In genomic region chr2:28390857-28391563, GRCh38 we compare ENCODE assay signal across 1 cellular context.
TF ChIP-seq lines count a peak whose summit lies in the region.

No MANE protein-coding gene starts in this region.

TF ChIP-seq in HepG2, 621 proteins besides CTCF, POLR2A, EP300 and RAD21 (continued from another document and continues in another):
- TF ChIP-seq, protein P1, sequence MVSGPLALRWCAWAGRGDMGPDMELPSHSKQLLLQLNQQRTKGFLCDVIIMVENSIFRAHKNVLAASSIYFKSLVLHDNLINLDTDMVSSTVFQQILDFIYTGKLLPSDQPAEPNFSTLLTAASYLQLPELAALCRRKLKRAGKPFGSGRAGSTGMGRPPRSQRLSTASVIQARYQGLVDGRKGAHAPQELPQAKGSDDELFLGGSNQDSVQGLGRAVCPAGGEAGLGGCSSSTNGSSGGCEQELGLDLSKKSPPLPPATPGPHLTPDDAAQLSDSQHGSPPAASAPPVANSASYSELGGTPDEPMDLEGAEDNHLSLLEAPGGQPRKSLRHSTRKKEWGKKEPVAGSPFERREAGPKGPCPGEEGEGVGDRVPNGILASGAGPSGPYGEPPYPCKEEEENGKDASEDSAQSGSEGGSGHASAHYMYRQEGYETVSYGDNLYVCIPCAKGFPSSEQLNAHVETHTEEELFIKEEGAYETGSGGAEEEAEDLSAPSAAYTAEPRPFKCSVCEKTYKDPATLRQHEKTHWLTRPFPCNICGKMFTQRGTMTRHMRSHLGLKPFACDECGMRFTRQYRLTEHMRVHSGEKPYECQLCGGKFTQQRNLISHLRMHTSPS (CRISPR knock-in tag; IDR thresholded peaks at IDR 0.05; ENCODE audit: low read depth) = no peak; the same call in 1 of the 2 replicates
- TF ChIP-seq ZMAT3 (CRISPR knock-in tag; conservative IDR thresholded peaks at IDR 0.05) (0 out of 2 replicates have a peak, but pooled peaks have one; percentile 12), TARDBP (CRISPR knock-in tag; IDR thresholded peaks at IDR 0.05) (peak; percentile 44; the same call in 1 of the 2 replicates), HINFP (CRISPR knock-in tag; IDR thresholded peaks at IDR 0.05; ENCODE audit: low read depth) (no peak), ZFP36L1 (CRISPR knock-in tag; IDR thresholded peaks at IDR 0.05) (no peak), ZNF616 (CRISPR knock-in tag; IDR thresholded peaks at IDR 0.05; ENCODE audit: low read depth) (peak; percentile 89; the same call in 1 of the 2 replicates), MYPOP (CRISPR knock-in tag; IDR thresholded peaks at IDR 0.05) (peak; percentile 21; the same call in 1 of the 2 replicates), E2F2 (CRISPR knock-in tag; IDR thresholded peaks at IDR 0.05; ENCODE audit: borderline replicate concordance) (0 out of 2 replicates have a peak, but pooled peaks have one; percentile 5), MXD3 (CRISPR knock-in tag; IDR thresholded peaks at IDR 0.05) (peak; percentile 71; the same call in 1 of the 2 replicates), NKX3-1 (CRISPR knock-in tag; IDR thresholded peaks at IDR 0.05) (peak; percentile 80; the same call in 1 of the 2 replicates), AHDC1 (CRISPR knock-in tag; IDR thresholded peaks at IDR 0.05; ENCODE audit: borderline replicate concordance) (peak; percentile 57; the same call in 1 of the 2 replicates), PHF5A (CRISPR knock-in tag; IDR thresholded peaks at IDR 0.05; ENCODE audit: low read depth, unreplicated experiment) (peak; percentile 53), ZNF143 (CRISPR knock-in tag; IDR thresholded peaks at IDR 0.05) (no peak), MED13 (CRISPR knock-in tag; IDR thresholded peaks at IDR 0.05) (0 out of 2 replicates have a peak, but pooled peaks have one; percentile 30), KLF16 (CRISPR knock-in tag; IDR thresholded peaks at IDR 0.05) (0 out of 4 replicates have a peak, but pooled peaks of 1 of the 2 experiments have one; percentile 2), ZBTB3 (CRISPR knock-in tag; IDR thresholded peaks at IDR 0.05; ENCODE audit: borderline replicate concordance, low read depth) (0 out of 2 replicates have a peak, but pooled peaks have one; percentile 28), ZNF788 (CRISPR knock-in tag; IDR thresholded peaks at IDR 0.05; ENCODE audit: borderline replicate concordance) (peak; percentile 73; the same call in 1 of the 2 replicates), KLF12 (CRISPR knock-in tag; IDR thresholded peaks at IDR 0.05; ENCODE audit: borderline replicate concordance) (peak; percentile 55; the same call in 1 of the 2 replicates), ZNF724P (CRISPR knock-in tag; IDR thresholded peaks at IDR 0.05; ENCODE audit: borderline replicate concordance) (no peak; the same call in 1 of the 2 replicates), ZBTB33 (CRISPR knock-in tag; IDR thresholded peaks at IDR 0.05) (no peak), NBN (conservative IDR thresholded peaks at IDR 0.05) (no peak), NFATC3 (CRISPR knock-in tag; IDR thresholded peaks at IDR 0.05) (peak; percentile 78; the same call in 1 of the 2 replicates), TBX2 (CRISPR knock-in tag; IDR thresholded peaks at IDR 0.05; ENCODE audit: borderline replicate concordance) (peak; percentile 44; the same call in 1 of the 2 replicates), RCOR2 (CRISPR knock-in tag; IDR thresholded peaks at IDR 0.05) (peak; percentile 91; the same call in 1 of the 2 replicates), ZNF572 (CRISPR knock-in tag; IDR thresholded peaks at IDR 0.05) (peak; percentile 4; the same call in 1 of the 2 replicates), CERS6 (CRISPR knock-in tag; IDR thresholded peaks at IDR 0.05) (0 out of 2 replicates have a peak, but pooled peaks have one; percentile 55)
- TF ChIP-seq, protein P2, sequence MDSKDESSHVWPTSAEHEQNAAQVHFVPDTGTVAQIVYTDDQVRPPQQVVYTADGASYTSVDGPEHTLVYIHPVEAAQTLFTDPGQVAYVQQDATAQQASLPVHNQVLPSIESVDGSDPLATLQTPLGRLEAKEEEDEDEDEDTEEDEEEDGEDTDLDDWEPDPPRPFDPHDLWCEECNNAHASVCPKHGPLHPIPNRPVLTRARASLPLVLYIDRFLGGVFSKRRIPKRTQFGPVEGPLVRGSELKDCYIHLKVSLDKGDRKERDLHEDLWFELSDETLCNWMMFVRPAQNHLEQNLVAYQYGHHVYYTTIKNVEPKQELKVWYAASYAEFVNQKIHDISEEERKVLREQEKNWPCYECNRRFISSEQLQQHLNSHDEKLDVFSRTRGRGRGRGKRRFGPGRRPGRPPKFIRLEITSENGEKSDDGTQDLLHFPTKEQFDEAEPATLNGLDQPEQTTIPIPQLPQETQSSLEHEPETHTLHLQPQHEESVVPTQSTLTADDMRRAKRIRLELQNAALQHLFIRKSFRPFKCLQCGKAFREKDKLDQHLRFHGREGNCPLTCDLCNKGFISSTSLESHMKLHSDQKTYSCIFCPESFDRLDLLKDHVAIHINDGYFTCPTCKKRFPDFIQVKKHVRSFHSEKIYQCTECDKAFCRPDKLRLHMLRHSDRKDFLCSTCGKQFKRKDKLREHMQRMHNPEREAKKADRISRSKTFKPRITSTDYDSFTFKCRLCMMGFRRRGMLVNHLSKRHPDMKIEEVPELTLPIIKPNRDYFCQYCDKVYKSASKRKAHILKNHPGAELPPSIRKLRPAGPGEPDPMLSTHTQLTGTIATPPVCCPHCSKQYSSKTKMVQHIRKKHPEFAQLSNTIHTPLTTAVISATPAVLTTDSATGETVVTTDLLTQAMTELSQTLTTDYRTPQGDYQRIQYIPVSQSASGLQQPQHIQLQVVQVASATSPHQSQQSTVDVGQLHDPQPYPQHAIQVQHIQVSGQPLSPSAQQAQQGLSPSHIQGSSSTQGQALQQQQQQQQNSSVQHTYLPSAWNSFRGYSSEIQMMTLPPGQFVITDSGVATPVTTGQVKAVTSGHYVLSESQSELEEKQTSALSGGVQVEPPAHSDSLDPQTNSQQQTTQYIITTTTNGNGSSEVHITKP (CRISPR knock-in tag; IDR thresholded peaks at IDR 0.05; ENCODE audit: low read depth) = 0 out of 2 replicates have a peak, but pooled peaks have one; percentile 36
- TF ChIP-seq, protein P3, sequence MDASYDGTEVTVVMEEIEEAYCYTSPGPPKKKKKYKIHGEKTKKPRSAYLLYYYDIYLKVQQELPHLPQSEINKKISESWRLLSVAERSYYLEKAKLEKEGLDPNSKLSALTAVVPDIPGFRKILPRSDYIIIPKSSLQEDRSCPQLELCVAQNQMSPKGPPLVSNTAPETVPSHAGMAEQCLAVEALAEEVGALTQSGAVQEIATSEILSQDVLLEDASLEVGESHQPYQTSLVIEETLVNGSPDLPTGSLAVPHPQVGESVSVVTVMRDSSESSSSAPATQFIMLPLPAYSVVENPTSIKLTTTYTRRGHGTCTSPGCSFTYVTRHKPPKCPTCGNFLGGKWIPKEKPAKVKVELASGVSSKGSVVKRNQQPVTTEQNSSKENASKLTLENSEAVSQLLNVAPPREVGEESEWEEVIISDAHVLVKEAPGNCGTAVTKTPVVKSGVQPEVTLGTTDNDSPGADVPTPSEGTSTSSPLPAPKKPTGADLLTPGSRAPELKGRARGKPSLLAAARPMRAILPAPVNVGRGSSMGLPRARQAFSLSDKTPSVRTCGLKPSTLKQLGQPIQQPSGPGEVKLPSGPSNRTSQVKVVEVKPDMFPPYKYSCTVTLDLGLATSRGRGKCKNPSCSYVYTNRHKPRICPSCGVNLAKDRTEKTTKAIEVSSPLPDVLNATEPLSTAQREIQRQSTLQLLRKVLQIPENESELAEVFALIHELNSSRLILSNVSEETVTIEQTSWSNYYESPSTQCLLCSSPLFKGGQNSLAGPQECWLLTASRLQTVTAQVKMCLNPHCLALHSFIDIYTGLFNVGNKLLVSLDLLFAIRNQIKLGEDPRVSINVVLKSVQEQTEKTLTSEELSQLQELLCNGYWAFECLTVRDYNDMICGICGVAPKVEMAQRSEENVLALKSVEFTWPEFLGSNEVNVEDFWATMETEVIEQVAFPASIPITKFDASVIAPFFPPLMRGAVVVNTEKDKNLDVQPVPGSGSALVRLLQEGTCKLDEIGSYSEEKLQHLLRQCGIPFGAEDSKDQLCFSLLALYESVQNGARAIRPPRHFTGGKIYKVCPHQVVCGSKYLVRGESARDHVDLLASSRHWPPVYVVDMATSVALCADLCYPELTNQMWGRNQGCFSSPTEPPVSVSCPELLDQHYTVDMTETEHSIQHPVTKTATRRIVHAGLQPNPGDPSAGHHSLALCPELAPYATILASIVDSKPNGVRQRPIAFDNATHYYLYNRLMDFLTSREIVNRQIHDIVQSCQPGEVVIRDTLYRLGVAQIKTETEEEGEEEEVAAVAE (CRISPR knock-in tag; IDR thresholded peaks at IDR 0.05; ENCODE audit: borderline replicate concordance) = no peak
